ENCODE assay signal across 1 cellular context in the genomic region with DNA sequence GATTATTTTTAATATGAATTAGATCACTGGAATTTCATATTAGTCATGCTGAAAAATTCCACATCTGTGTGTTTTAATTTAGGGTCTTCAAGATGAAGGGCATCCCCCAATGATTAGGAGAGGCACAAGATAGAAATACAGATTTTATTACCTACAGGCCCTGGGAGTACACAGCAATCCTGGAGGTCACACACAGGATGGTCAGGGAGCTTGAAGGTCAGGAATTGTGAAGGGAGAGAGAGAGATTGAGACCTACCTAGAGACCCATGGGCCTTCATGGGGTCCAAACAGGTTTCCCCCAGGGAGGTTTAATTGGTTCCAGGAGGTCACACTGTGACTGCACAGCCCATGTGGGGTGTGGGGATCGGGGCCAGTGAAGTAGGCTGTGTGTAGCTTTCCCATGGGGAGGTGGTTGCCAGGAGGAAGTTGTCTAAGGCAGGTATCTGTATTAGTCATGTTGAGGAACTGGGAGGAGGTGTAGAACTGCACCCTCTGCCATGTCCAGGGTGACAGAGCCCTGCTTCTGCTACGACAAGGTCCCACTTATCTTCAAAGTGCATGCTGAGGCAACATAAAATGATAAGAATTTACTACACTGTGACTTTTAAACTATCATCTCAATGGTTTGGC.
TF ChIP-seq lines count a peak whose summit lies in the region.

No MANE protein-coding gene starts in this region.

TF ChIP-seq in GM12878, 131 proteins besides CTCF, POLR2A, EP300 and RAD21 (continued from another document and continues in another):
- TF ChIP-seq JUNB (IDR thresholded peaks at IDR 0.05) (peak; percentile 14; the same call in 1 of the 2 replicates), SUPT20H (IDR thresholded peaks at IDR 0.05; ENCODE audit: borderline replicate concordance, control insufficient read depth, low read depth, low read length) (no peak), RAD51 (IDR thresholded peaks at IDR 0.05) (no peak), CHD1 (IDR thresholded peaks at IDR 0.05; ENCODE audit: low read depth, low read length) (no peak), HDAC2 (IDR thresholded peaks at IDR 0.05) (no peak), SMAD1 (IDR thresholded peaks at IDR 0.05; ENCODE audit: low read depth, partially characterized antibody) (no peak), MYB (IDR thresholded peaks at IDR 0.05; ENCODE audit: borderline replicate concordance, low read depth, low read length) (no peak), SMARCA5 (IDR thresholded peaks at IDR 0.05) (no peak), TCF12 (IDR thresholded peaks at IDR 0.05; ENCODE audit: low read depth, low read length) (0 out of 2 replicates have a peak, but pooled peaks have one; percentile 29), YY1 (IDR thresholded peaks at IDR 0.05; ENCODE audit: low read depth, low read length) (no peak), ZZZ3 (IDR thresholded peaks at IDR 0.05; ENCODE audit: control insufficient read depth, insufficient read length, low read depth) (no peak), SMC3 (IDR thresholded peaks at IDR 0.05; ENCODE audit: borderline replicate concordance, low read length) (no peak), FOS (IDR thresholded peaks at IDR 0.05; ENCODE audit: borderline replicate concordance, extremely low read depth, insufficient read length) (no peak), BACH1 (IDR thresholded peaks at IDR 0.05; ENCODE audit: borderline replicate concordance) (no peak), BHLHE40 (IDR thresholded peaks at IDR 0.05; ENCODE audit: borderline replicate concordance in 1 of 2, low read depth in 2 of 2, low read length in 1 of 2) (peak in 1 of 2 experiments; percentile 34; a peak in 2 of 4 replicates), RCOR1 (conservative IDR thresholded peaks at IDR 0.05; ENCODE audit: low read depth, low read length) (no peak), TBL1XR1 (IDR thresholded peaks at IDR 0.05; ENCODE audit: low read depth, low read length) (no peak), GATAD2B (conservative IDR thresholded peaks at IDR 0.05; ENCODE audit: low read depth) (peak; percentile 60; the same call in 1 of the 2 replicates), ZSCAN29 (IDR thresholded peaks at IDR 0.05) (no peak), POU2F2 (IDR thresholded peaks at IDR 0.05; ENCODE audit: borderline replicate concordance, low read depth, low read length) (no peak), NFYA (IDR thresholded peaks at IDR 0.05; ENCODE audit: borderline replicate concordance, low read depth, low read length) (no peak), STAT3 (IDR thresholded peaks at IDR 0.05; ENCODE audit: low read depth, low read length) (no peak), KLF5 (IDR thresholded peaks at IDR 0.05; ENCODE audit: partially characterized antibody) (no peak), CREM (IDR thresholded peaks at IDR 0.05; ENCODE audit: low read depth) (no peak), FOXK2 (IDR thresholded peaks at IDR 0.05) (no peak), NR2C1 (IDR thresholded peaks at IDR 0.05) (no peak), ZNF687 (IDR thresholded peaks at IDR 0.05) (no peak), GABPA (IDR thresholded peaks at IDR 0.05; ENCODE audit: low read depth) (no peak), NFIC (IDR thresholded peaks at IDR 0.05; ENCODE audit: low read depth, low read length) (no peak), EGR1 (IDR thresholded peaks at IDR 0.05; ENCODE audit: borderline replicate concordance in 1 of 2, low read depth in 2 of 2, low read length in 2 of 2) (no peak), BCL11A (IDR thresholded peaks at IDR 0.05; ENCODE audit: low read depth, low read length) (peak; percentile 47; the same call in 1 of the 2 replicates), BMI1 (IDR thresholded peaks at IDR 0.05; ENCODE audit: borderline replicate concordance) (peak; percentile 52; the same call in 1 of the 2 replicates), ZBED1 (IDR thresholded peaks at IDR 0.05; ENCODE audit: borderline replicate concordance) (no peak), TAF1 (IDR thresholded peaks at IDR 0.05; ENCODE audit: borderline replicate concordance, low read depth, low read length) (no peak), HDAC6 (IDR thresholded peaks at IDR 0.05; ENCODE audit: unreplicated experiment) (no peak), ATF3 (IDR thresholded peaks at IDR 0.05; ENCODE audit: borderline replicate concordance, extremely low read depth, low read depth, low read length) (no peak), E4F1 (IDR thresholded peaks at IDR 0.05; ENCODE audit: borderline replicate concordance, partially characterized antibody) (no peak), CHD4 (IDR thresholded peaks at IDR 0.05) (no peak), SREBF1 (IDR thresholded peaks at IDR 0.05; ENCODE audit: low read length) (no peak)
- TF ChIP-seq, protein P1, sequence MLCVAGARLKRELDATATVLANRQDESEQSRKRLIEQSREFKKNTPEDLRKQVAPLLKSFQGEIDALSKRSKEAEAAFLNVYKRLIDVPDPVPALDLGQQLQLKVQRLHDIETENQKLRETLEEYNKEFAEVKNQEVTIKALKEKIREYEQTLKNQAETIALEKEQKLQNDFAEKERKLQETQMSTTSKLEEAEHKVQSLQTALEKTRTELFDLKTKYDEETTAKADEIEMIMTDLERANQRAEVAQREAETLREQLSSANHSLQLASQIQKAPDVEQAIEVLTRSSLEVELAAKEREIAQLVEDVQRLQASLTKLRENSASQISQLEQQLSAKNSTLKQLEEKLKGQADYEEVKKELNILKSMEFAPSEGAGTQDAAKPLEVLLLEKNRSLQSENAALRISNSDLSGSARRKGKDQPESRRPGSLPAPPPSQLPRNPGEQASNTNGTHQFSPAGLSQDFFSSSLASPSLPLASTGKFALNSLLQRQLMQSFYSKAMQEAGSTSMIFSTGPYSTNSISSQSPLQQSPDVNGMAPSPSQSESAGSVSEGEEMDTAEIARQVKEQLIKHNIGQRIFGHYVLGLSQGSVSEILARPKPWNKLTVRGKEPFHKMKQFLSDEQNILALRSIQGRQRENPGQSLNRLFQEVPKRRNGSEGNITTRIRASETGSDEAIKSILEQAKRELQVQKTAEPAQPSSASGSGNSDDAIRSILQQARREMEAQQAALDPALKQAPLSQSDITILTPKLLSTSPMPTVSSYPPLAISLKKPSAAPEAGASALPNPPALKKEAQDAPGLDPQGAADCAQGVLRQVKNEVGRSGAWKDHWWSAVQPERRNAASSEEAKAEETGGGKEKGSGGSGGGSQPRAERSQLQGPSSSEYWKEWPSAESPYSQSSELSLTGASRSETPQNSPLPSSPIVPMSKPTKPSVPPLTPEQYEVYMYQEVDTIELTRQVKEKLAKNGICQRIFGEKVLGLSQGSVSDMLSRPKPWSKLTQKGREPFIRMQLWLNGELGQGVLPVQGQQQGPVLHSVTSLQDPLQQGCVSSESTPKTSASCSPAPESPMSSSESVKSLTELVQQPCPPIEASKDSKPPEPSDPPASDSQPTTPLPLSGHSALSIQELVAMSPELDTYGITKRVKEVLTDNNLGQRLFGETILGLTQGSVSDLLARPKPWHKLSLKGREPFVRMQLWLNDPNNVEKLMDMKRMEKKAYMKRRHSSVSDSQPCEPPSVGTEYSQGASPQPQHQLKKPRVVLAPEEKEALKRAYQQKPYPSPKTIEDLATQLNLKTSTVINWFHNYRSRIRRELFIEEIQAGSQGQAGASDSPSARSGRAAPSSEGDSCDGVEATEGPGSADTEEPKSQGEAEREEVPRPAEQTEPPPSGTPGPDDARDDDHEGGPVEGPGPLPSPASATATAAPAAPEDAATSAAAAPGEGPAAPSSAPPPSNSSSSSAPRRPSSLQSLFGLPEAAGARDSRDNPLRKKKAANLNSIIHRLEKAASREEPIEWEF (IDR thresholded peaks at IDR 0.05; ENCODE audit: insufficient replicate concordance, low read depth, low read length), result no peak
- TF ChIP-seq, protein P2, sequence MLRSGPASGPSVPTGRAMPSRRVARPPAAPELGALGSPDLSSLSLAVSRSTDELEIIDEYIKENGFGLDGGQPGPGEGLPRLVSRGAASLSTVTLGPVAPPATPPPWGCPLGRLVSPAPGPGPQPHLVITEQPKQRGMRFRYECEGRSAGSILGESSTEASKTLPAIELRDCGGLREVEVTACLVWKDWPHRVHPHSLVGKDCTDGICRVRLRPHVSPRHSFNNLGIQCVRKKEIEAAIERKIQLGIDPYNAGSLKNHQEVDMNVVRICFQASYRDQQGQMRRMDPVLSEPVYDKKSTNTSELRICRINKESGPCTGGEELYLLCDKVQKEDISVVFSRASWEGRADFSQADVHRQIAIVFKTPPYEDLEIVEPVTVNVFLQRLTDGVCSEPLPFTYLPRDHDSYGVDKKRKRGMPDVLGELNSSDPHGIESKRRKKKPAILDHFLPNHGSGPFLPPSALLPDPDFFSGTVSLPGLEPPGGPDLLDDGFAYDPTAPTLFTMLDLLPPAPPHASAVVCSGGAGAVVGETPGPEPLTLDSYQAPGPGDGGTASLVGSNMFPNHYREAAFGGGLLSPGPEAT (IDR thresholded peaks at IDR 0.05; ENCODE audit: low read depth), result peak; percentile 36; the same call in 1 of the 2 replicates
- TF ChIP-seq, protein P3, sequence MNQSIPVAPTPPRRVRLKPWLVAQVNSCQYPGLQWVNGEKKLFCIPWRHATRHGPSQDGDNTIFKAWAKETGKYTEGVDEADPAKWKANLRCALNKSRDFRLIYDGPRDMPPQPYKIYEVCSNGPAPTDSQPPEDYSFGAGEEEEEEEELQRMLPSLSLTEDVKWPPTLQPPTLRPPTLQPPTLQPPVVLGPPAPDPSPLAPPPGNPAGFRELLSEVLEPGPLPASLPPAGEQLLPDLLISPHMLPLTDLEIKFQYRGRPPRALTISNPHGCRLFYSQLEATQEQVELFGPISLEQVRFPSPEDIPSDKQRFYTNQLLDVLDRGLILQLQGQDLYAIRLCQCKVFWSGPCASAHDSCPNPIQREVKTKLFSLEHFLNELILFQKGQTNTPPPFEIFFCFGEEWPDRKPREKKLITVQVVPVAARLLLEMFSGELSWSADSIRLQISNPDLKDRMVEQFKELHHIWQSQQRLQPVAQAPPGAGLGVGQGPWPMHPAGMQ (IDR thresholded peaks at IDR 0.05; ENCODE audit: borderline replicate concordance), result no peak
- TF ChIP-seq, protein P4, sequence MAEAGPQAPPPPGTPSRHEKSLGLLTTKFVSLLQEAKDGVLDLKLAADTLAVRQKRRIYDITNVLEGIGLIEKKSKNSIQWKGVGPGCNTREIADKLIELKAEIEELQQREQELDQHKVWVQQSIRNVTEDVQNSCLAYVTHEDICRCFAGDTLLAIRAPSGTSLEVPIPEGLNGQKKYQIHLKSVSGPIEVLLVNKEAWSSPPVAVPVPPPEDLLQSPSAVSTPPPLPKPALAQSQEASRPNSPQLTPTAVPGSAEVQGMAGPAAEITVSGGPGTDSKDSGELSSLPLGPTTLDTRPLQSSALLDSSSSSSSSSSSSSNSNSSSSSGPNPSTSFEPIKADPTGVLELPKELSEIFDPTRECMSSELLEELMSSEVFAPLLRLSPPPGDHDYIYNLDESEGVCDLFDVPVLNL (IDR thresholded peaks at IDR 0.05; ENCODE audit: low read depth, low read length), result no peak
